9 cellular contexts compared by ENCODE assay signal in genomic region chr7:1193593-1194424, GRCh38. TPM values are rescaled to one million over a fixed set of nuclear protein-coding genes. Genes with fewer than 3 reads are reported as not detected.
DNase-seq lines count a peak whose midpoint lies in the region; ATAC-seq and TF ChIP-seq lines count a peak whose summit lies in the region.
"Had no signal": no experiment of that assay in that cellular context is flagged by ENCODE, and none has a peak within 500 bp of the region (broad histone marks: within the 10 kb centered on the region; RNA-seq: fewer than 3 reads in every experiment).

No MANE protein-coding gene starts in this region.

- peaks cover 23% of the 10 kb centered on the region for H3K4me1 ChIP-seq in Loucy (ENCODE audit: insufficient read depth, low read length, poor library complexity, severe bottlenecking)

- peak; percentile 24 for DNase-seq in DMS79 (lab: John Stamatoyannopoulos, UW)
- peak; percentile 14 to 32 for DNase-seq in activated CD4-positive, alpha-beta T cell treated with anti-CD3 and anti-CD28 coated beads for 4 hours
- DNase-seq in T1000 (lab: John Stamatoyannopoulos, UW), result no peak
- DNase-seq: naive B cell had no signal

- H3K4me2 ChIP-seq in Loucy (ENCODE audit: low read depth, low read length, poor library complexity, severe bottlenecking), result no peak overlapping the region
- H3K4me2 ChIP-seq in neural cell (ENCODE audit: low read length), result no peak overlapping the region

- no peak overlapping the region for H3K4me3 ChIP-seq in Loucy (ENCODE audit: low read length, poor library complexity, severe bottlenecking)
- no peak overlapping the region for H3K4me3 ChIP-seq in neural cell (ENCODE audit: low read length)

- H3K36me3 ChIP-seq in Loucy (ENCODE audit: insufficient read depth, low read length) (no peaks in the 10 kb centered on the region), neural cell (ENCODE audit: insufficient read depth, low read length) (no peaks in the 10 kb centered on the region)

- H3K9ac ChIP-seq in Loucy (ENCODE audit: low read depth, low read length, poor library complexity, severe bottlenecking) (no peak overlapping the region), neural cell (ENCODE audit: low read length) (no peak overlapping the region)

- TF ChIP-seq RAD21 in neural cell (conservative IDR thresholded peaks at IDR 0.05), result peak; percentile 65

- H3K9me3 ChIP-seq in Loucy (ENCODE audit: insufficient read depth, low read depth, low read length) (no peaks in the 10 kb centered on the region), neural cell (ENCODE audit: low read length) (no peaks in the 10 kb centered on the region)

- no peaks in the 10 kb centered on the region for H3K9me2 ChIP-seq in Loucy (replicated peaks; ENCODE audit: low read depth, low read length)
- H3K9me2 ChIP-seq in neural cell (ENCODE audit: insufficient read depth, low read length), result no peaks in the 10 kb centered on the region

- H3F3A ChIP-seq in Loucy (ENCODE audit: low read depth), result 0 out of 2 replicates have a peak, but pooled peaks cover 2% of the 10 kb centered on the region
- H3F3A ChIP-seq in neural cell (ENCODE audit: insufficient read depth, low read length, poor library complexity, severe bottlenecking), result no peaks in the 10 kb centered on the region

- H3K79me2 ChIP-seq in Loucy (ENCODE audit: insufficient read depth, low read length), result no peaks in the 10 kb centered on the region
- H3K79me2 ChIP-seq in neural cell (replicated peaks; ENCODE audit: insufficient read depth, low read length), result no peaks in the 10 kb centered on the region

- H3K27ac ChIP-seq in neural cell (ENCODE audit: low read length), result no peak overlapping the region

- TF ChIP-seq CTCF in Loucy (conservative IDR thresholded peaks at IDR 0.05; ENCODE audit: low read length) (peak; percentile 74), neural cell (IDR thresholded peaks at IDR 0.05; ENCODE audit: poor library complexity, severe bottlenecking) (peak; percentile 54)

- H4K20me1 ChIP-seq in Loucy (ENCODE audit: insufficient read depth, low read length, poor library complexity, severe bottlenecking) (no peaks in the 10 kb centered on the region), neural cell (ENCODE audit: insufficient read depth) (no peaks in the 10 kb centered on the region)

- TF ChIP-seq EP300 in neural cell (conservative IDR thresholded peaks at IDR 0.05; ENCODE audit: poor library complexity, severe bottlenecking), result no peak

- H3K27me3 ChIP-seq in Loucy (ENCODE audit: insufficient read depth, low read length, poor library complexity, severe bottlenecking) (no peaks in the 10 kb centered on the region), neural cell (ENCODE audit: insufficient read depth, low read depth, low read length) (peaks cover 3% of the 10 kb centered on the region)

- ATAC-seq in esophagus mucosa (peak; percentile 83), GM18867 (IDR thresholded peaks at IDR 0.05; ENCODE audit: unreplicated experiment) (no peak), GM18868 (IDR thresholded peaks at IDR 0.05; ENCODE audit: unreplicated experiment) (no peak)

- H2AFZ ChIP-seq in Loucy (ENCODE audit: low read length) (peak overlapping the region; percentile 74), neural cell (ENCODE audit: low read depth, low read length) (no peak overlapping the region)

TF ChIP-seq in neural cell, 6 proteins besides CTCF, POLR2A, EP300 and RAD21:
- TF ChIP-seq TAF1 (IDR thresholded peaks at IDR 0.05; ENCODE audit: low read depth), result no peak
- TF ChIP-seq SMC3 (conservative IDR thresholded peaks at IDR 0.05; ENCODE audit: poor library complexity), result peak; percentile 49
- no peak for TF ChIP-seq MXI1 (conservative IDR thresholded peaks at IDR 0.05; ENCODE audit: poor library complexity, severe bottlenecking)

RNA-seq across cellular contexts. Expression of gene ZFAND2A, which starts 33.8 kb away (rescaled TPM):
- total RNA-seq in esophagus mucosa, result 13.5 TPM
- 67.0 and 69.9 TPM in 2 replicates for polyA plus RNA-seq in neural cell
- 19.1 and 28.2 TPM in 2 replicates for polyA minus RNA-seq in neural cell

RNA-seq across cellular contexts. Expression of gene UNCX, which starts 38.9 kb away (rescaled TPM):
- not detected for total RNA-seq in esophagus mucosa
- 1.6 TPM in 2 replicates for polyA plus RNA-seq in neural cell
- polyA minus RNA-seq in neural cell, result 0.93 and 1.5 TPM in 2 replicates
